In genomic region chr2:37634914-37635358, GRCh38 we compare ENCODE assay signal across 2 cellular contexts.
TF ChIP-seq lines count a peak whose summit lies in the region.

No MANE protein-coding gene starts in this region.

TF ChIP-seq in IMR-90, 13 proteins besides CTCF, POLR2A, EP300 and RAD21:
- TF ChIP-seq FOS (IDR thresholded peaks at IDR 0.05; ENCODE audit: low read depth, low read length), result no peak
- TF ChIP-seq MAFK (IDR thresholded peaks at IDR 0.05; ENCODE audit: low read depth, low read length), result no peak
- no peak for TF ChIP-seq MAZ (IDR thresholded peaks at IDR 0.05; ENCODE audit: borderline replicate concordance, low read depth, low read length)
- no peak for TF ChIP-seq BHLHE40 (IDR thresholded peaks at IDR 0.05; ENCODE audit: low read depth, low read length)
- TF ChIP-seq SMC3 (IDR thresholded peaks at IDR 0.05; ENCODE audit: low read depth, low read length), result no peak
- TF ChIP-seq MXI1 (IDR thresholded peaks at IDR 0.05; ENCODE audit: borderline replicate concordance, low read depth, low read length), result no peak
- no peak for TF ChIP-seq RCOR1 (IDR thresholded peaks at IDR 0.05; ENCODE audit: insufficient replicate concordance, low read length)
- TF ChIP-seq RFX5 (IDR thresholded peaks at IDR 0.05; ENCODE audit: low read depth, low read length), result no peak
- TF ChIP-seq CEBPB (IDR thresholded peaks at IDR 0.05; ENCODE audit: low read depth, low read length), result no peak
- TF ChIP-seq, protein P1, sequence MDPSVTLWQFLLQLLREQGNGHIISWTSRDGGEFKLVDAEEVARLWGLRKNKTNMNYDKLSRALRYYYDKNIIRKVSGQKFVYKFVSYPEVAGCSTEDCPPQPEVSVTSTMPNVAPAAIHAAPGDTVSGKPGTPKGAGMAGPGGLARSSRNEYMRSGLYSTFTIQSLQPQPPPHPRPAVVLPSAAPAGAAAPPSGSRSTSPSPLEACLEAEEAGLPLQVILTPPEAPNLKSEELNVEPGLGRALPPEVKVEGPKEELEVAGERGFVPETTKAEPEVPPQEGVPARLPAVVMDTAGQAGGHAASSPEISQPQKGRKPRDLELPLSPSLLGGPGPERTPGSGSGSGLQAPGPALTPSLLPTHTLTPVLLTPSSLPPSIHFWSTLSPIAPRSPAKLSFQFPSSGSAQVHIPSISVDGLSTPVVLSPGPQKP (IDR thresholded peaks at IDR 0.05; ENCODE audit: borderline replicate concordance, low read depth, low read length), result no peak
- TF ChIP-seq CHD1 (IDR thresholded peaks at IDR 0.05; ENCODE audit: low read depth, low read length), result no peak
- TF ChIP-seq NFE2L2 (IDR thresholded peaks at IDR 0.05; ENCODE audit: low read depth, low read length), result no peak
- TF ChIP-seq, protein P2, sequence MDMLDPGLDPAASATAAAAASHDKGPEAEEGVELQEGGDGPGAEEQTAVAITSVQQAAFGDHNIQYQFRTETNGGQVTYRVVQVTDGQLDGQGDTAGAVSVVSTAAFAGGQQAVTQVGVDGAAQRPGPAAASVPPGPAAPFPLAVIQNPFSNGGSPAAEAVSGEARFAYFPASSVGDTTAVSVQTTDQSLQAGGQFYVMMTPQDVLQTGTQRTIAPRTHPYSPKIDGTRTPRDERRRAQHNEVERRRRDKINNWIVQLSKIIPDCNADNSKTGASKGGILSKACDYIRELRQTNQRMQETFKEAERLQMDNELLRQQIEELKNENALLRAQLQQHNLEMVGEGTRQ (IDR thresholded peaks at IDR 0.05; ENCODE audit: low read depth, low read length), result no peak

TF ChIP-seq in GM12878, 131 proteins besides CTCF, POLR2A, EP300 and RAD21:
- TF ChIP-seq POLR2AphosphoS5 (IDR thresholded peaks at IDR 0.05; ENCODE audit: low read length) (peak; percentile 94), PAX5 (IDR thresholded peaks at IDR 0.05; ENCODE audit: borderline replicate concordance, low read depth, low read length) (0 out of 2 replicates have a peak, but pooled peaks have one; percentile 3), SMARCA5 (IDR thresholded peaks at IDR 0.05) (0 out of 2 replicates have a peak, but pooled peaks have one; percentile 49), BCL11A (IDR thresholded peaks at IDR 0.05; ENCODE audit: low read depth, low read length) (no peak), SMAD5 (IDR thresholded peaks at IDR 0.05; ENCODE audit: low read depth) (0 out of 2 replicates have a peak, but pooled peaks have one; percentile 93), ZBTB4 (CRISPR knock-in tag; IDR thresholded peaks at IDR 0.05) (no peak), MLLT1 (IDR thresholded peaks at IDR 0.05) (peak; percentile 96), STAT3 (IDR thresholded peaks at IDR 0.05; ENCODE audit: low read depth, low read length) (no peak), BACH1 (IDR thresholded peaks at IDR 0.05; ENCODE audit: borderline replicate concordance) (0 out of 2 replicates have a peak, but pooled peaks have one; percentile 23), IKZF2 (IDR thresholded peaks at IDR 0.05) (no peak), HDGF (IDR thresholded peaks at IDR 0.05) (peak; percentile 96), RB1 (IDR thresholded peaks at IDR 0.05; ENCODE audit: borderline replicate concordance) (0 out of 2 replicates have a peak, but pooled peaks have one; percentile 67), NR2F1 (conservative IDR thresholded peaks at IDR 0.05) (no peak), WRNIP1 (IDR thresholded peaks at IDR 0.05; ENCODE audit: borderline replicate concordance, low read depth, low read length) (0 out of 2 replicates have a peak, but pooled peaks have one; percentile 56), TARDBP (IDR thresholded peaks at IDR 0.05; ENCODE audit: borderline replicate concordance) (no peak), SPI1 (IDR thresholded peaks at IDR 0.05; ENCODE audit: borderline replicate concordance, insufficient read depth, low read depth, low read length) (no peak), BCL3 (IDR thresholded peaks at IDR 0.05; ENCODE audit: borderline replicate concordance, insufficient read depth, low read depth, low read length, poor library complexity, severe bottlenecking) (no peak), MTA3 (IDR thresholded peaks at IDR 0.05; ENCODE audit: borderline replicate concordance, low read length) (peak; percentile 66; the same call in 1 of the 2 replicates), NBN (IDR thresholded peaks at IDR 0.05) (0 out of 2 replicates have a peak, but pooled peaks have one; percentile 33)
- TF ChIP-seq, protein P3, sequence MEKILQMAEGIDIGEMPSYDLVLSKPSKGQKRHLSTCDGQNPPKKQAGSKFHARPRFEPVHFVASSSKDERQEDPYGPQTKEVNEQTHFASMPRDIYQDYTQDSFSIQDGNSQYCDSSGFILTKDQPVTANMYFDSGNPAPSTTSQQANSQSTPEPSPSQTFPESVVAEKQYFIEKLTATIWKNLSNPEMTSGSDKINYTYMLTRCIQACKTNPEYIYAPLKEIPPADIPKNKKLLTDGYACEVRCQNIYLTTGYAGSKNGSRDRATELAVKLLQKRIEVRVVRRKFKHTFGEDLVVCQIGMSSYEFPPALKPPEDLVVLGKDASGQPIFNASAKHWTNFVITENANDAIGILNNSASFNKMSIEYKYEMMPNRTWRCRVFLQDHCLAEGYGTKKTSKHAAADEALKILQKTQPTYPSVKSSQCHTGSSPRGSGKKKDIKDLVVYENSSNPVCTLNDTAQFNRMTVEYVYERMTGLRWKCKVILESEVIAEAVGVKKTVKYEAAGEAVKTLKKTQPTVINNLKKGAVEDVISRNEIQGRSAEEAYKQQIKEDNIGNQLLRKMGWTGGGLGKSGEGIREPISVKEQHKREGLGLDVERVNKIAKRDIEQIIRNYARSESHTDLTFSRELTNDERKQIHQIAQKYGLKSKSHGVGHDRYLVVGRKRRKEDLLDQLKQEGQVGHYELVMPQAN (conservative IDR thresholded peaks at IDR 0.05), result no peak
- TF ChIP-seq, protein P4, sequence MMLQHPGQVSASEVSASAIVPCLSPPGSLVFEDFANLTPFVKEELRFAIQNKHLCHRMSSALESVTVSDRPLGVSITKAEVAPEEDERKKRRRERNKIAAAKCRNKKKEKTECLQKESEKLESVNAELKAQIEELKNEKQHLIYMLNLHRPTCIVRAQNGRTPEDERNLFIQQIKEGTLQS (IDR thresholded peaks at IDR 0.05; ENCODE audit: borderline replicate concordance, extremely low read depth, low read depth, low read length), result no peak
TF ChIP-seq in GM12878: peak in this region for 11.
